Comparison of ENCODE assay signal across 10 cellular contexts in genomic region chr7:112572669-112573301, GRCh38.
DNase-seq lines count a peak whose midpoint lies in the region; ATAC-seq, FAIRE-seq and TF ChIP-seq lines count a peak whose summit lies in the region.
"Had no signal": no experiment of that assay in that cellular context is flagged by ENCODE, and none has a peak within 500 bp of the region (broad histone marks: within the 10 kb centered on the region; RNA-seq: fewer than 3 reads in every experiment).

No MANE protein-coding gene starts in this region.

- H3K4me1 ChIP-seq in HEK293 (ENCODE audit: control insufficient read depth, insufficient read depth, low read length) (peaks cover 13% of the 10 kb centered on the region), gastrocnemius medialis (peaks cover 18 to 28% of the 10 kb centered on the region in 2 donors), gastroesophageal sphincter (no peaks in the 10 kb centered on the region)

- H3K27me3 ChIP-seq in gastrocnemius medialis = no peaks in the 10 kb centered on the region
- H3K27me3 ChIP-seq in gastroesophageal sphincter = no peaks in the 10 kb centered on the region

- H3K4me3 ChIP-seq in HEK293 (ENCODE audit: low read depth, low read length) (no peak overlapping the region), gastrocnemius medialis (no peak overlapping the region), gastroesophageal sphincter (no peak overlapping the region)

- POLR2A ChIA-PET in HEK293 (lab: Yijun Ruan, JAX) = no interaction called here

- ATAC-seq in gastrocnemius medialis = no peak
- ATAC-seq in gastroesophageal sphincter = no peak

- DNase-seq in NCI-H2171 (lab: John Stamatoyannopoulos, UW) = peak; percentile 16
- peak; percentile 40 for DNase-seq in epithelial cell of prostate (ENCODE audit: low read depth, low spot score)
- DNase-seq in gastrocnemius medialis = no peak
- no peak for DNase-seq in GM19239 (ENCODE audit: insufficient read length, low spot score)
- no peak for DNase-seq in frontal cortex (ENCODE audit: low spot score in 2 of 2)
- DNase-seq: activated CD8-positive, alpha-beta memory T cell treated with anti-CD3 and anti-CD28 coated beads, Interleukin-2, amount 50 U/mL, for 48 hours; caudate nucleus; NCI-H1930 had no signal

- in situ Hi-C loops in gastrocnemius medialis (cut with MboI; ENCODE audit: low sequenced_read_pairs in 4 of 4) = loop anchor here in 2 of 4 donors (25.0 kb wide), 2 partner anchors 840 to 1140 kb away; no protein-coding TSS in a partner anchor

- FAIRE-seq in GM19239 (lab: Jason Lieb, UNC) = no peak
- FAIRE-seq in frontal cortex (lab: Jason Lieb, UNC) = no peak

- H3K9me3 ChIP-seq in HEK293 (ENCODE audit: control insufficient read depth, insufficient read depth, low read depth, low read length) = no peaks in the 10 kb centered on the region
- H3K9me3 ChIP-seq in gastrocnemius medialis = no peaks in the 10 kb centered on the region
- no peaks in the 10 kb centered on the region for H3K9me3 ChIP-seq in gastroesophageal sphincter

- intact Hi-C loops in gastrocnemius medialis (cut with DNase I; ENCODE audit: low total_unique reads) = no loop called here

- no peak for TF ChIP-seq EP300 in gastroesophageal sphincter (IDR thresholded peaks at IDR 0.05)

- H3K36me3 ChIP-seq in HEK293 (ENCODE audit: control insufficient read depth in 2 of 2, insufficient read depth in 1 of 2, low read length in 2 of 2) (no peaks in the 10 kb centered on the region), gastrocnemius medialis (no peaks in the 10 kb centered on the region), gastroesophageal sphincter (no peaks in the 10 kb centered on the region)

- WGBS in gastroesophageal sphincter (ENCODE audit: low coverage in 1 of 2), 2 donors = 64 to 71% methylated on average over 1 of the region's 1 CpG

- TF ChIP-seq CTCF in HEK293 (tag by site-specific recombination; IDR thresholded peaks at IDR 0.05) = no peak
- TF ChIP-seq CTCF in gastrocnemius medialis (IDR thresholded peaks at IDR 0.05 in 4 of 5, conservative IDR thresholded peaks at IDR 0.05 in 1 of 5) = no peak
- no peak for TF ChIP-seq CTCF in gastroesophageal sphincter (IDR thresholded peaks at IDR 0.05)

- peak overlapping the region; percentile 24 for H3K27ac ChIP-seq in HEK293 (ENCODE audit: extremely low read depth, low read depth, low read length)
- no peak overlapping the region for H3K27ac ChIP-seq in epithelial cell of prostate
- peak overlapping the region; percentile 18 to 49 (median 26) for H3K27ac ChIP-seq in gastrocnemius medialis
- H3K27ac ChIP-seq in gastroesophageal sphincter = no peak overlapping the region

- TF ChIP-seq POLR2A in gastrocnemius medialis (IDR thresholded peaks at IDR 0.05) (no peak), gastroesophageal sphincter (IDR thresholded peaks at IDR 0.05) (no peak)

- CTCF ChIA-PET in HEK293 (lab: Yijun Ruan, JAX) = interaction anchor here (0.7 to 3.0 kb wide), 5 partner anchors 11 to 803 kb away, joined by 3 to 8 read pairs (median 3); no protein-coding TSS in a partner anchor

TF ChIP-seq in HEK293, 187 proteins besides CTCF, POLR2A, EP300 and RAD21 (continues in another document):
- TF ChIP-seq ZNF112 (tag by site-specific recombination; IDR thresholded peaks at IDR 0.05) = peak; percentile 80
- TF ChIP-seq ZNF174 (tag by site-specific recombination; IDR thresholded peaks at IDR 0.05) = peak; percentile 89; the same call in 1 of the 2 replicates
- 0 out of 2 replicates have a peak, but pooled peaks have one; percentile 53 for TF ChIP-seq ZNF776 (tag by site-specific recombination; IDR thresholded peaks at IDR 0.05; ENCODE audit: borderline replicate concordance)
- TF ChIP-seq ZNF350 (tag by site-specific recombination; IDR thresholded peaks at IDR 0.05) = peak; percentile 94
- no peak for TF ChIP-seq ZNF138 (tag by site-specific recombination; IDR thresholded peaks at IDR 0.05; ENCODE audit: borderline replicate concordance)
- no peak for TF ChIP-seq ZNF114 (tag by site-specific recombination; IDR thresholded peaks at IDR 0.05)
- peak; percentile 54; the same call in 1 of the 2 replicates for TF ChIP-seq MZF1 (tag by site-specific recombination; IDR thresholded peaks at IDR 0.05; ENCODE audit: borderline replicate concordance)
- TF ChIP-seq ZBTB44 (tag by site-specific recombination; IDR thresholded peaks at IDR 0.05) = peak; percentile 92
- TF ChIP-seq ZNF624 (tag by site-specific recombination; IDR thresholded peaks at IDR 0.05) = no peak
- TF ChIP-seq ZNF19 (tag by site-specific recombination; IDR thresholded peaks at IDR 0.05; ENCODE audit: low read depth) = no peak
- peak; percentile 32; the same call in 1 of the 2 replicates for TF ChIP-seq TCF7L2 (IDR thresholded peaks at IDR 0.05; ENCODE audit: borderline replicate concordance, low read depth, low read length)
- peak; percentile 75 for TF ChIP-seq ZNF510 (tag by site-specific recombination; IDR thresholded peaks at IDR 0.05; ENCODE audit: insufficient replicate concordance)
- no peak for TF ChIP-seq HOXA7 (CRISPR knock-in tag; IDR thresholded peaks at IDR 0.05; ENCODE audit: borderline replicate concordance)
- no peak for TF ChIP-seq YY1 (tag by site-specific recombination; IDR thresholded peaks at IDR 0.05)
- peak; percentile 97 for TF ChIP-seq ZNF830 (tag by site-specific recombination; IDR thresholded peaks at IDR 0.05; ENCODE audit: low read depth)
- TF ChIP-seq KLF10 (tag by site-specific recombination; IDR thresholded peaks at IDR 0.05) = peak; percentile 88
- peak; percentile 59; the same call in 1 of the 2 replicates for TF ChIP-seq ZNF214 (tag by site-specific recombination; IDR thresholded peaks at IDR 0.05; ENCODE audit: borderline replicate concordance)
- peak; percentile 92 for TF ChIP-seq ZNF549 (tag by site-specific recombination; IDR thresholded peaks at IDR 0.05)
- TF ChIP-seq OSR2 (tag by site-specific recombination; IDR thresholded peaks at IDR 0.05) = peak; percentile 62
- peak; percentile 91 for TF ChIP-seq ZNF561 (tag by site-specific recombination; IDR thresholded peaks at IDR 0.05; ENCODE audit: borderline replicate concordance)
- TF ChIP-seq ZNF184 (tag by site-specific recombination; IDR thresholded peaks at IDR 0.05) = peak; percentile 92
- TF ChIP-seq ZBTB6 (tag by site-specific recombination; IDR thresholded peaks at IDR 0.05) = peak; percentile 43; the same call in 1 of the 2 replicates
- TF ChIP-seq GLIS1 (tag by site-specific recombination; IDR thresholded peaks at IDR 0.05) = peak; percentile 15; the same call in 1 of the 2 replicates
- peak; percentile 73; the same call in 1 of the 2 replicates for TF ChIP-seq ZNF596 (tag by site-specific recombination; IDR thresholded peaks at IDR 0.05)
- TF ChIP-seq ZNF239 (tag by site-specific recombination; IDR thresholded peaks at IDR 0.05) = no peak
- TF ChIP-seq ZNF660 (tag by site-specific recombination; IDR thresholded peaks at IDR 0.05) = peak; percentile 81
- no peak for TF ChIP-seq AEBP2 (tag by site-specific recombination; IDR thresholded peaks at IDR 0.05; ENCODE audit: borderline replicate concordance)
- 0 out of 2 replicates have a peak, but pooled peaks have one; percentile 20 for TF ChIP-seq ZXDB (tag by site-specific recombination; IDR thresholded peaks at IDR 0.05)
- peak; percentile 84 for TF ChIP-seq ZNF37A (tag by site-specific recombination; IDR thresholded peaks at IDR 0.05)
- peak; percentile 28; the same call in 1 of the 2 replicates for TF ChIP-seq IKZF3 (tag by site-specific recombination; IDR thresholded peaks at IDR 0.05)
- peak; percentile 35; the same call in 1 of the 2 replicates for TF ChIP-seq ZNF629 (tag by site-specific recombination; IDR thresholded peaks at IDR 0.05)
- no peak for TF ChIP-seq ZNF521 (tag by site-specific recombination; IDR thresholded peaks at IDR 0.05)
- no peak for TF ChIP-seq KLF7 (tag by site-specific recombination; IDR thresholded peaks at IDR 0.05; ENCODE audit: borderline replicate concordance)
- peak; percentile 39; the same call in 1 of the 2 replicates for TF ChIP-seq ZEB2 (tag by site-specific recombination; IDR thresholded peaks at IDR 0.05)

Comparison
In these comparisons a context has a peak if more than half of its experiments do, and no peak if none do; other contexts are left out.
1. H3K27ac ChIP-seq: peak in HEK293 (single experiment) and gastrocnemius medialis (4 of 4); none in epithelial cell of prostate (single experiment) and gastroesophageal sphincter (0 of 4).
2. DNase-seq: peak in NCI-H2171 (single experiment) and epithelial cell of prostate (single experiment); none in gastrocnemius medialis (0 of 2), GM19239 (single experiment) and frontal cortex (0 of 2).